In the genomic region with DNA sequence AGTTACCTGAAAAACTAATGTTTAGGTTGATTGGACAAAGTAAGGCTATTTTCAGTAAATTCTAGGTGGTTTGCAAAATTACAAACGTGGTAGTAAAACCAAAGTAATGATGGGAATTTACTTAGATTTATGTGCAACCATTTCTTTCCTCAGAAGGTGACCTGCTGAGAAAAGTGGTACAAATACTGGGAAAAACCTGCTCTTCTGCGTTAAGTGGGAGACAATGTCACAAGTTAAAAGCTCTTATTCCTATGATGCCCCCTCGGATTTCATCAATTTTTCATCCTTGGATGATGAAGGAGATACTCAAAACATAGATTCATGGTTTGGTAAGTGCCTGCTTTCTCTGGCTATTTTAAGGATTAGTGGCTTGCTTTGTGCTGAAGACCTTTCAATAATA, we compare ENCODE assay signal across 18 cellular contexts. TPM values are rescaled to one million over a fixed set of nuclear protein-coding genes. Genes with fewer than 3 reads are reported as not detected.
A peak's percentile ranks its signal among the peaks of the same experiment; 100 is the strongest.
DNase-seq lines count a peak whose midpoint lies in the region; ATAC-seq and TF ChIP-seq lines count a peak whose summit lies in the region.
"Had no signal": no experiment of that assay in that cellular context is flagged by ENCODE, and none has a peak within 500 bp of the region (broad histone marks: within the 10 kb centered on the region; RNA-seq: fewer than 3 reads in every experiment).

No MANE protein-coding gene starts in this region.

- peaks cover 100% of the 10 kb centered on the region for H3K79me2 ChIP-seq in SK-N-SH (ENCODE audit: insufficient read depth)

- no peaks in the 10 kb centered on the region for H3K9me3 ChIP-seq in SK-N-SH
- H3K9me3 ChIP-seq: BLaER1, Caco-2 had no signal

- H3K36me3 Mint-ChIP-seq in chondrocyte (ENCODE audit: low read depth): peaks cover 10% of the 10 kb centered on the region
- H3K36me3 Mint-ChIP-seq: CD4-positive, CD25-positive, alpha-beta regulatory T cell; CD8-positive, alpha-beta T cell had no signal

- H3K27ac ChIP-seq in SK-N-SH (ENCODE audit: low read depth in 2 of 2, low read length in 1 of 2): no peak overlapping the region; a peak in 1 of 4 replicates
- H3K27ac ChIP-seq: BLaER1, C4-2B, GM23248 had no signal

- peaks cover 0 to 10% of the 10 kb centered on the region in 2 experiments; a peak in 1 of 4 replicates for H3K4me1 ChIP-seq in SK-N-SH (ENCODE audit: control insufficient read depth in 1 of 2, insufficient read depth in 2 of 2, low read depth in 1 of 2, low read length in 1 of 2)
- H3K4me1 ChIP-seq: BLaER1 had no signal

- no peak overlapping the region for H3K4me2 ChIP-seq in SK-N-SH
- H3K4me2 ChIP-seq: BLaER1 had no signal

- H3K4me3 Mint-ChIP-seq in chondrocyte (ENCODE audit: unreplicated experiment): no peak overlapping the region
- H3K4me3 Mint-ChIP-seq: B cell; CD4-positive, CD25-positive, alpha-beta regulatory T cell; CD8-positive, alpha-beta T cell had no signal

- WGBS in SK-N-SH (ENCODE audit: low lambda C conversion rate): 98% methylated on average over 3 of the region's 3 CpGs

- H4K20me1 ChIP-seq in SK-N-SH (ENCODE audit: insufficient read depth): peaks cover 31% of the 10 kb centered on the region; the same call in 1 of the 2 replicates

- H3K9me3 Mint-ChIP-seq in chondrocyte (ENCODE audit: low read depth): no peaks in the 10 kb centered on the region
- H3K9me3 Mint-ChIP-seq: CD4-positive, CD25-positive, alpha-beta regulatory T cell; CD8-positive, alpha-beta T cell had no signal

- H2AFZ ChIP-seq in SK-N-SH (ENCODE audit: low read depth): peak overlapping the region; percentile 12; the same call in 1 of the 2 replicates
- H2AFZ ChIP-seq: GM23248 had no signal

- TF ChIP-seq CTCF in SK-N-SH (IDR thresholded peaks at IDR 0.05) (no peak), chondrocyte (IDR thresholded peaks at IDR 0.05) (no peak), GM10266 (IDR thresholded peaks at IDR 0.05; ENCODE audit: control insufficient read depth, insufficient read depth, low read depth, missing control alignments) (no peak)

- POLR2A ChIA-PET in SK-N-SH (lab: Yijun Ruan, JAX): no interaction called here

- no peak overlapping the region for H3K4me3 ChIP-seq in SK-N-SH (ENCODE audit: low read depth in 2 of 2, low read length in 1 of 2)
- H3K4me3 ChIP-seq: BLaER1, GM12878, GM23248 had no signal

- no peaks in the 10 kb centered on the region for H3K9me2 ChIP-seq in SK-N-SH

- no peak for TF ChIP-seq EP300 in SK-N-SH (IDR thresholded peaks at IDR 0.05; ENCODE audit: borderline replicate concordance in 1 of 2, low read depth in 1 of 2, low read length in 1 of 2)

- no peak overlapping the region for H3K9ac ChIP-seq in SK-N-SH
- H3K9ac ChIP-seq: BLaER1, GM23248 had no signal

- H3F3A ChIP-seq in SK-N-SH (replicated peaks; ENCODE audit: insufficient read depth): peaks cover 17% of the 10 kb centered on the region

- H3K27me3 ChIP-seq in SK-N-SH (ENCODE audit: insufficient read depth): no peaks in the 10 kb centered on the region
- H3K27me3 ChIP-seq: BLaER1 had no signal

- no peak for DNase-seq in SK-N-SH
- DNase-seq in NCI-H2227 (lab: John Stamatoyannopoulos, UW; ENCODE audit: unreplicated experiment): peak; percentile 92
- no peak for DNase-seq in chondrocyte (ENCODE audit: low spot score)
- DNase-seq in GM10266 (ENCODE audit: extremely low spot score): no peak
- no peak for DNase-seq in stimulated activated CD4-positive, alpha-beta T cell treated with anti-CD3 and anti-CD28 coated beads, Interleukin-15, amount 100 ng/mL, for 24 hours
- DNase-seq: Caco-2; CD4-positive, CD25-positive, alpha-beta regulatory T cell; CD8-positive, alpha-beta T cell; DMS153; DND-41; GM23248; H7; HCEC 1CT had no signal

- H3K36me3 ChIP-seq in SK-N-SH (replicated peaks in 1 of 2; ENCODE audit: control insufficient read depth in 1 of 2, insufficient read depth in 2 of 2, low read length in 1 of 2): peaks cover 0 to 24% of the 10 kb centered on the region in 2 experiments

- H3K4me1 Mint-ChIP-seq in chondrocyte (ENCODE audit: low read depth): peaks cover 42% of the 10 kb centered on the region
- H3K4me1 Mint-ChIP-seq: B cell had no signal

- ATAC-seq in SK-N-SH treated with all-trans-retinoic acid at 6 μM for 48 hours: no peak
- ATAC-seq: CD8-positive, alpha-beta T cell; GM12878 had no signal

- H3K27ac Mint-ChIP-seq in chondrocyte (ENCODE audit: unreplicated experiment): peak overlapping the region; percentile 36
- H3K27ac Mint-ChIP-seq: B cell; CD8-positive, alpha-beta T cell had no signal

- no peaks in the 10 kb centered on the region for H3K27me3 Mint-ChIP-seq in chondrocyte (ENCODE audit: low read depth)
- H3K27me3 Mint-ChIP-seq: B cell; CD4-positive, CD25-positive, alpha-beta regulatory T cell had no signal

- CTCF ChIA-PET in SK-N-SH (lab: Yijun Ruan, JAX): no interaction called here

- TF ChIP-seq RAD21 in SK-N-SH (IDR thresholded peaks at IDR 0.05; ENCODE audit: low read length): no peak

TF ChIP-seq in SK-N-SH, 30 proteins besides CTCF, POLR2A, EP300 and RAD21:
- TF ChIP-seq SIN3A (IDR thresholded peaks at IDR 0.05; ENCODE audit: borderline replicate concordance, low read depth, low read length): no peak
- no peak for TF ChIP-seq GATA2 (CRISPR knock-in tag; IDR thresholded peaks at IDR 0.05)
- no peak for TF ChIP-seq PBX3 (IDR thresholded peaks at IDR 0.05)
- no peak for TF ChIP-seq MEF2A (IDR thresholded peaks at IDR 0.05; ENCODE audit: borderline replicate concordance, low read depth)
- TF ChIP-seq RCOR1 (IDR thresholded peaks at IDR 0.05; ENCODE audit: low read length): no peak

TF ChIP-seq in SK-N-SH treated with all-trans-retinoic acid at 6 μM for 48 hours, 23 proteins besides CTCF, POLR2A, EP300 and RAD21:
- TF ChIP-seq ESRRG (CRISPR knock-in tag; IDR thresholded peaks at IDR 0.05) (no peak), TSHZ2 (CRISPR knock-in tag; IDR thresholded peaks at IDR 0.05) (no peak)

RNA-seq across cellular contexts. Expression of gene TPX2, which starts 18.2 kb away (rescaled TPM):
- polyA plus RNA-seq in SK-N-SH (2012; rRNA removed): 14.4 and 17.1 TPM in 2 replicates
- 19.1 and 20.2 TPM in 2 replicates for polyA plus RNA-seq in SK-N-SH (2012; cell fraction: cytosol; rRNA removed)
- polyA plus RNA-seq in SK-N-SH (2012; cell fraction: nucleus; rRNA removed): 12.7 and 12.8 TPM in 2 replicates
- 20.2 to 51.0 TPM (median 49.6 TPM) in 3 replicates for total RNA-seq in chondrocyte

RNA-seq across cellular contexts. Expression of gene BCL2L1, which starts 34.6 kb away (rescaled TPM):
- polyA plus RNA-seq in SK-N-SH (2012; rRNA removed): 99.9 and 103 TPM in 2 replicates
- 72.3 and 83.8 TPM in 2 replicates for polyA plus RNA-seq in SK-N-SH (2012; cell fraction: cytosol; rRNA removed)
- 61.3 and 62.2 TPM in 2 replicates for polyA plus RNA-seq in SK-N-SH (2012; cell fraction: nucleus; rRNA removed)
- total RNA-seq in chondrocyte: 55.9 to 96.1 TPM (median 90.7 TPM) in 3 replicates
